Comparison of ENCODE assay signal across 12 cellular contexts in genomic region chr12:47407730-47408129, GRCh38.
DNase-seq lines count a peak whose midpoint lies in the region; ATAC-seq and TF ChIP-seq lines count a peak whose summit lies in the region.
"Had no signal": no experiment of that assay in that cellular context is flagged by ENCODE, and none has a peak within 500 bp of the region (broad histone marks: within the 10 kb centered on the region; RNA-seq: fewer than 3 reads in every experiment).

No MANE protein-coding gene starts in this region.

- H3K9me3 Mint-ChIP-seq in MCF 10A (ENCODE audit: unreplicated experiment): no peaks in the 10 kb centered on the region
- H3K9me3 Mint-ChIP-seq in activated T-helper 17 cell treated with anti-CD3 and anti-CD28 coated beads, Interleukin-2, amount 50 U/mL, for 72 hours: no peaks in the 10 kb centered on the region
- no peaks in the 10 kb centered on the region for H3K9me3 Mint-ChIP-seq in natural killer cell treated with Interleukin-12 subunit alpha and Interleukin-12 subunit beta and Interleukin-15 and Interleukin-18, amount 100 ng/mL, for 72 hours
- H3K9me3 Mint-ChIP-seq: natural killer cell had no signal

- H3K27me3 Mint-ChIP-seq in MCF 10A (ENCODE audit: insufficient read depth, unreplicated experiment): no peaks in the 10 kb centered on the region
- H3K27me3 Mint-ChIP-seq in activated T-helper 17 cell treated with anti-CD3 and anti-CD28 coated beads, Interleukin-2, amount 50 U/mL, for 72 hours: no peaks in the 10 kb centered on the region
- no peaks in the 10 kb centered on the region for H3K27me3 Mint-ChIP-seq in natural killer cell treated with Interleukin-12 subunit alpha and Interleukin-12 subunit beta and Interleukin-15 and Interleukin-18, amount 100 ng/mL, for 72 hours

- POLR2A ChIA-PET in MCF 10A (lab: Yijun Ruan, JAX): interaction anchor here (1.0 kb wide), 1 partner anchor 8 kb away, joined by 3 read pairs; no protein-coding TSS in a partner anchor

- in situ Hi-C loops in mammary epithelial cell (cut with MboI; ENCODE audit: low sequenced_read_pairs in 2 of 2): no loop called here

- H3K27ac ChIP-seq in mammary epithelial cell (ENCODE audit: insufficient read depth, low read depth, low read length): no peak overlapping the region
- H3K27ac ChIP-seq in upper lobe of right lung: peak overlapping the region; percentile 55

- H3K9ac ChIP-seq in mammary epithelial cell (ENCODE audit: insufficient read depth, low read length): no peak overlapping the region

- no peak overlapping the region for H3K4me3 Mint-ChIP-seq in MCF 10A (ENCODE audit: unreplicated experiment)
- H3K4me3 Mint-ChIP-seq in activated T-helper 17 cell treated with anti-CD3 and anti-CD28 coated beads, Interleukin-2, amount 50 U/mL, for 72 hours: peak overlapping the region; percentile 49
- no peak overlapping the region for H3K4me3 Mint-ChIP-seq in natural killer cell treated with Interleukin-12 subunit alpha and Interleukin-12 subunit beta and Interleukin-15 and Interleukin-18, amount 100 ng/mL, for 72 hours
- H3K4me3 Mint-ChIP-seq: activated T-cell treated with anti-CD3 and anti-CD28 coated beads, Interleukin-2, amount 50 U/mL, for 72 hours; natural killer cell had no signal

- TF ChIP-seq CTCF in mammary epithelial cell (conservative IDR thresholded peaks at IDR 0.05 in 1 of 2, IDR thresholded peaks at IDR 0.05 in 1 of 2; ENCODE audit: extremely low read depth in 1 of 2, insufficient read depth in 1 of 2, low read depth in 1 of 2, low read length in 2 of 2): no peak
- TF ChIP-seq CTCF in MCF 10A (IDR thresholded peaks at IDR 0.05; ENCODE audit: unreplicated experiment): no peak
- no peak for TF ChIP-seq CTCF in upper lobe of right lung (IDR thresholded peaks at IDR 0.05)

- CTCF ChIA-PET in mammary epithelial cell (lab: Charles Lee; ENCODE audit: low non-redundant PET): no interaction called here
- CTCF ChIA-PET in MCF 10A (lab: Yijun Ruan, JAX): interaction anchor here (0.6 to 1.3 kb wide), 2 partner anchors 254 to 374 kb away, joined by 3 read pairs; no protein-coding TSS in a partner anchor

- H3K79me2 ChIP-seq in mammary epithelial cell (ENCODE audit: insufficient read depth, low read length): no peaks in the 10 kb centered on the region

- H3K27me3 ChIP-seq in mammary epithelial cell (ENCODE audit: insufficient read depth, low read length): no peaks in the 10 kb centered on the region
- no peaks in the 10 kb centered on the region for H3K27me3 ChIP-seq in upper lobe of right lung

- no peak overlapping the region for H3K4me2 ChIP-seq in mammary epithelial cell (ENCODE audit: insufficient read depth, low read depth, low read length)

- no peak overlapping the region for H3K4me3 ChIP-seq in mammary epithelial cell (replicated peaks in 1 of 3; ENCODE audit: insufficient read depth in 1 of 3, low read depth in 2 of 3, low read length in 3 of 3)
- no peak overlapping the region for H3K4me3 ChIP-seq in upper lobe of right lung

- H3K27ac Mint-ChIP-seq in MCF 10A (ENCODE audit: low read depth, unreplicated experiment): no peak overlapping the region
- peak overlapping the region; percentile 40 for H3K27ac Mint-ChIP-seq in activated T-helper 17 cell treated with anti-CD3 and anti-CD28 coated beads, Interleukin-2, amount 50 U/mL, for 72 hours
- H3K27ac Mint-ChIP-seq in natural killer cell treated with Interleukin-12 subunit alpha and Interleukin-12 subunit beta and Interleukin-15 and Interleukin-18, amount 100 ng/mL, for 72 hours: peak overlapping the region in 1 of 2 donors; percentile 47
- H3K27ac Mint-ChIP-seq: activated T-cell treated with anti-CD3 and anti-CD28 coated beads, Interleukin-2, amount 50 U/mL, for 72 hours; natural killer cell had no signal

- H2AFZ ChIP-seq in mammary epithelial cell (ENCODE audit: low read depth, low read length): peak overlapping the region; percentile 47

- BruUV-seq in mammary epithelial cell (replicated peaks; lab: Mats Ljungman, UMichigan) (no TSS peak), MCF 10A (replicated peaks; lab: Mats Ljungman, UMichigan) (no TSS peak)

- dilution Hi-C loops in mammary epithelial cell (cut with HindIII; ENCODE audit: low sequenced_read_pairs): no loop called here

- DNase-seq in mammary epithelial cell (no peak), MCF 10A (ENCODE audit: unreplicated experiment) (no peak), upper lobe of right lung (no peak)
- DNase-seq in stimulated activated CD4-positive, alpha-beta T cell treated with anti-CD3 and anti-CD28 coated beads, Interleukin-15, amount 100 ng/mL, for 24 hours: no peak
- DNase-seq in natural killer cell treated with Interleukin-12 subunit alpha and Interleukin-12 subunit beta and Interleukin-15 and Interleukin-18, amount 100 ng/mL, for 72 hours (ENCODE audit: low spot score): no peak
- DNase-seq: anterior cingulate cortex, GDM1, natural killer cell had no signal

- peaks cover 2% of the 10 kb centered on the region for H3K4me1 ChIP-seq in mammary epithelial cell (ENCODE audit: insufficient read depth, low read length)
- H3K4me1 ChIP-seq in upper lobe of right lung: no peaks in the 10 kb centered on the region

- H3K36me3 Mint-ChIP-seq in MCF 10A (ENCODE audit: insufficient read depth, unreplicated experiment): peaks cover 6% of the 10 kb centered on the region
- no peaks in the 10 kb centered on the region for H3K36me3 Mint-ChIP-seq in activated T-helper 17 cell treated with anti-CD3 and anti-CD28 coated beads, Interleukin-2, amount 50 U/mL, for 72 hours (ENCODE audit: low read depth)
- H3K36me3 Mint-ChIP-seq in natural killer cell treated with Interleukin-12 subunit alpha and Interleukin-12 subunit beta and Interleukin-15 and Interleukin-18, amount 100 ng/mL, for 72 hours: no peaks in the 10 kb centered on the region
- H3K36me3 Mint-ChIP-seq: natural killer cell had no signal

- H4K20me1 ChIP-seq in mammary epithelial cell (ENCODE audit: insufficient read depth, low read length): no peaks in the 10 kb centered on the region

- H3K9me3 ChIP-seq in mammary epithelial cell (replicated peaks; ENCODE audit: insufficient read depth, low read length) (no peaks in the 10 kb centered on the region), upper lobe of right lung (no peaks in the 10 kb centered on the region)

- WGBS in mammary epithelial cell (ENCODE audit: low coverage, missing lambda C conversion rate): 75% methylated on average over 2 of the region's 2 CpGs

- H3K4me1 Mint-ChIP-seq in MCF 10A (ENCODE audit: insufficient read depth, unreplicated experiment): no peaks in the 10 kb centered on the region
- H3K4me1 Mint-ChIP-seq in activated T-helper 17 cell treated with anti-CD3 and anti-CD28 coated beads, Interleukin-2, amount 50 U/mL, for 72 hours: peaks cover 49% of the 10 kb centered on the region
- peaks cover 7 to 10% of the 10 kb centered on the region in 2 donors for H3K4me1 Mint-ChIP-seq in natural killer cell treated with Interleukin-12 subunit alpha and Interleukin-12 subunit beta and Interleukin-15 and Interleukin-18, amount 100 ng/mL, for 72 hours (ENCODE audit: low read depth in 2 of 2)

- H3K36me3 ChIP-seq in mammary epithelial cell (ENCODE audit: insufficient read depth, low read length) (no peaks in the 10 kb centered on the region), upper lobe of right lung (no peaks in the 10 kb centered on the region)

- ATAC-seq in HG03159 (IDR thresholded peaks at IDR 0.05; ENCODE audit: unreplicated experiment) (peak; percentile 7), upper lobe of right lung (no peak), HG02973 (IDR thresholded peaks at IDR 0.05; ENCODE audit: unreplicated experiment) (no peak)
- ATAC-seq in activated T-helper 17 cell treated with anti-CD3 and anti-CD28 coated beads, Interleukin-2, amount 50 U/mL, for 72 hours (replicated peaks): no peak
- no peak for ATAC-seq in natural killer cell treated with Interleukin-12 subunit alpha and Interleukin-12 subunit beta and Interleukin-15 and Interleukin-18, amount 100 ng/mL, for 72 hours

- intact Hi-C loops in mammary epithelial cell (cut with micrococcal nuclease): no loop called here
- intact Hi-C loops in MCF 10A (cut with micrococcal nuclease): no loop called here
- intact Hi-C loops in upper lobe of right lung (cut with DNase I): no loop called here
